1 cellular context compared by ENCODE assay signal in genomic region chr1:156102634-156103511, GRCh38.
A peak's percentile ranks its signal among the peaks of the same experiment; 100 is the strongest.
TF ChIP-seq lines count a peak whose summit lies in the region.

No MANE protein-coding gene starts in this region.

TF ChIP-seq in HepG2, 621 proteins besides CTCF, POLR2A, EP300 and RAD21 (continued from another document):
- TF ChIP-seq, protein P1, sequence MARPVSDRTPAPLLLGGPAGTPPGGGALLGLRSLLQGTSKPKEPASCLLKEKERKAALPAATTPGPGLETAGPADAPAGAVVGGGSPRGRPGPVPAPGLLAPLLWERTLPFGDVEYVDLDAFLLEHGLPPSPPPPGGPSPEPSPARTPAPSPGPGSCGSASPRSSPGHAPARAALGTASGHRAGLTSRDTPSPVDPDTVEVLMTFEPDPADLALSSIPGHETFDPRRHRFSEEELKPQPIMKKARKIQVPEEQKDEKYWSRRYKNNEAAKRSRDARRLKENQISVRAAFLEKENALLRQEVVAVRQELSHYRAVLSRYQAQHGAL (CRISPR knock-in tag; IDR thresholded peaks at IDR 0.05; ENCODE audit: not compliant biosample characterization): no peak
- peak; percentile 40; the same call in 1 of the 2 replicates for TF ChIP-seq HNF4G (IDR thresholded peaks at IDR 0.05; ENCODE audit: borderline replicate concordance, low read depth, low read length)
- no peak for TF ChIP-seq HNF4G (CRISPR knock-in tag; IDR thresholded peaks at IDR 0.05; ENCODE audit: borderline replicate concordance, low read depth)
- TF ChIP-seq, protein P2, sequence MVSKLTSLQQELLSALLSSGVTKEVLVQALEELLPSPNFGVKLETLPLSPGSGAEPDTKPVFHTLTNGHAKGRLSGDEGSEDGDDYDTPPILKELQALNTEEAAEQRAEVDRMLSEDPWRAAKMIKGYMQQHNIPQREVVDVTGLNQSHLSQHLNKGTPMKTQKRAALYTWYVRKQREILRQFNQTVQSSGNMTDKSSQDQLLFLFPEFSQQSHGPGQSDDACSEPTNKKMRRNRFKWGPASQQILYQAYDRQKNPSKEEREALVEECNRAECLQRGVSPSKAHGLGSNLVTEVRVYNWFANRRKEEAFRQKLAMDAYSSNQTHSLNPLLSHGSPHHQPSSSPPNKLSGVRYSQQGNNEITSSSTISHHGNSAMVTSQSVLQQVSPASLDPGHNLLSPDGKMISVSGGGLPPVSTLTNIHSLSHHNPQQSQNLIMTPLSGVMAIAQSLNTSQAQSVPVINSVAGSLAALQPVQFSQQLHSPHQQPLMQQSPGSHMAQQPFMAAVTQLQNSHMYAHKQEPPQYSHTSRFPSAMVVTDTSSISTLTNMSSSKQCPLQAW (CRISPR knock-in tag; IDR thresholded peaks at IDR 0.05): no peak
- no peak for TF ChIP-seq AKAP8 (CRISPR knock-in tag; IDR thresholded peaks at IDR 0.05)
- no peak for TF ChIP-seq ZBTB7A (CRISPR knock-in tag; IDR thresholded peaks at IDR 0.05)
- TF ChIP-seq ZNF10 (CRISPR knock-in tag; IDR thresholded peaks at IDR 0.05; ENCODE audit: borderline replicate concordance, low read depth): no peak
- no peak for TF ChIP-seq MAFK (conservative IDR thresholded peaks at IDR 0.05 in 1 of 2, IDR thresholded peaks at IDR 0.05 in 1 of 2; ENCODE audit: low read length in 2 of 2)
- no peak for TF ChIP-seq ZNF615 (CRISPR knock-in tag; IDR thresholded peaks at IDR 0.05; ENCODE audit: borderline replicate concordance)
- TF ChIP-seq SMARCE1 (IDR thresholded peaks at IDR 0.05; ENCODE audit: borderline replicate concordance): no peak
- TF ChIP-seq, protein P3, sequence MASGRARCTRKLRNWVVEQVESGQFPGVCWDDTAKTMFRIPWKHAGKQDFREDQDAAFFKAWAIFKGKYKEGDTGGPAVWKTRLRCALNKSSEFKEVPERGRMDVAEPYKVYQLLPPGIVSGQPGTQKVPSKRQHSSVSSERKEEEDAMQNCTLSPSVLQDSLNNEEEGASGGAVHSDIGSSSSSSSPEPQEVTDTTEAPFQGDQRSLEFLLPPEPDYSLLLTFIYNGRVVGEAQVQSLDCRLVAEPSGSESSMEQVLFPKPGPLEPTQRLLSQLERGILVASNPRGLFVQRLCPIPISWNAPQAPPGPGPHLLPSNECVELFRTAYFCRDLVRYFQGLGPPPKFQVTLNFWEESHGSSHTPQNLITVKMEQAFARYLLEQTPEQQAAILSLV (CRISPR knock-in tag; IDR thresholded peaks at IDR 0.05; ENCODE audit: borderline replicate concordance): no peak
